10 cellular contexts compared by ENCODE assay signal in the genomic region with DNA sequence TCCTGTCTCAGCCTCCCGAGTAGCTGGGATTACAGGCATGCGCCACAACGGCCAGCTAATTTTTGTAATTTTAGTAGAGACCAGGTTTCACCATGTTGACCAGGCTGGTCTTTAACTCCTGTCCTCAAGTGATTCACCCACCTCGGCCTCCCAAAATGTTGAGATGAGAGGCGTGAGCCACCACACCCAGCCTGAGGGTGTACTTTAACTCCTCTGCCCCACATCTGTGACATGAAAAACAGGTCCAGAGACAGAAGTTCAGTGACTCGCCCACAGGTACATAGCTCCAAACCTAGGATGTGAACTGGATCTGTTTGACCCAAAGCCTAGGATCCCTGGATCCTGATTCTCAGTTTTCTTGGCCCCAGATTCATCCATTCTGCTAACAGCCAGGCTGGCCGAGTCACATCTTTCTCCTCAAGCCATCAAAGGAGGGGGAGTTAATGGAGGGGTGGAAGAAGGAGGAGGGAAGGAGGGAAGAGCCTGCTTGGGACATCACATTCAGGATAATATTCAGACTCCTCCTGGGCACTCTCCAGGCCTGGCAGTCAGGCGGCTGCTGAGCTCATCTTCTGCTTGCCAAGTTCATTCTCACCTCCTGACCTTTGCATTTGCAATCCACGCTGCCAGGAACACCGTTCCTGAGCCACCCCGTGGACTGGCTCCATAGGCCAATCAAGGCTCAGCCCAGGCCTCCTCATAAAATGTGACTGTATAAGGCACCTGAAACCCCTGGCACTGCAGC. TPM values are rescaled to one million over a fixed set of nuclear protein-coding genes. Genes with fewer than 3 reads are reported as not detected.
DNase-seq lines count a peak whose midpoint lies in the region; ATAC-seq, FAIRE-seq and TF ChIP-seq lines count a peak whose summit lies in the region.
"Had no signal": no experiment of that assay in that cellular context is flagged by ENCODE, and none has a peak within 500 bp of the region (broad histone marks: within the 10 kb centered on the region; RNA-seq: fewer than 3 reads in every experiment).

No MANE protein-coding gene starts in this region.

- peak overlapping the region; percentile 60 to 62 for H3K9ac ChIP-seq in stomach smooth muscle (ENCODE audit: low read length in 2 of 2)

- H3K27me3 ChIP-seq in bronchial epithelial cell (ENCODE audit: control insufficient read depth, insufficient read depth, low read length) (no peaks in the 10 kb centered on the region), stomach smooth muscle (ENCODE audit: control insufficient read depth in 1 of 2, insufficient read depth in 2 of 2, low read length in 2 of 2) (no peaks in the 10 kb centered on the region)

- peaks cover 42% of the 10 kb centered on the region for H3K4me1 ChIP-seq in stomach smooth muscle (ENCODE audit: control insufficient read depth, insufficient read depth, low read length)

- FAIRE-seq in bronchial epithelial cell (lab: Jason Lieb, UNC) = no peak

- DNase-seq in LHCN-M2 (ENCODE audit: low read depth) (peak; percentile 75), bronchial epithelial cell (ENCODE audit: low read depth) (peak; percentile 55), left lobe of liver (ENCODE audit: low spot score) (peak; percentile 92), 8988T (no peak), NCI-H1694 treated with DMSO at 0.1 percent for 48 hours (lab: John Stamatoyannopoulos, UW) (no peak)
- DNase-seq in NK-92 treated with Interleukin-12 subunit alpha and Interleukin-12 subunit beta, amount 100 ng/mL, for 24 hours (lab: John Stamatoyannopoulos, UW) = no peak
- DNase-seq: effector memory CD8-positive, alpha-beta T cell; NCI-H1105 had no signal

- H3K36me3 ChIP-seq in bronchial epithelial cell (ENCODE audit: control insufficient read depth, insufficient read depth, low read length) (peaks cover 1% of the 10 kb centered on the region), stomach smooth muscle (ENCODE audit: control insufficient read depth in 2 of 2, insufficient read depth in 2 of 2, low read length in 2 of 2) (no peaks in the 10 kb centered on the region)

- ATAC-seq in left lobe of liver (peak; percentile 72), GM18907 (IDR thresholded peaks at IDR 0.05; ENCODE audit: unreplicated experiment) (no peak)
- ATAC-seq: effector memory CD8-positive, alpha-beta T cell had no signal

- H3K4me3 ChIP-seq in bronchial epithelial cell (ENCODE audit: low read depth, low read length) (no peak overlapping the region), stomach smooth muscle (ENCODE audit: low read length in 2 of 2) (no peak overlapping the region)

- TF ChIP-seq CTCF in bronchial epithelial cell (IDR thresholded peaks at IDR 0.05; ENCODE audit: insufficient read depth, low read length, severe bottlenecking) = no peak

- H3K9me3 ChIP-seq in stomach smooth muscle (ENCODE audit: control insufficient read depth in 2 of 2, low read length in 2 of 2) = no peaks in the 10 kb centered on the region

- peak overlapping the region; percentile 88 for H3K27ac ChIP-seq in stomach smooth muscle (ENCODE audit: low read length)

RNA-seq across cellular contexts. Expression of a gene that starts 3.1 kb away (rescaled TPM):
- total RNA-seq in LHCN-M2 (2014; rRNA removed) = 105 and 142 TPM in 2 replicates
- 35.1 TPM for polyA plus RNA-seq in LHCN-M2 (2012)
- 1.6 and 1.7 TPM in 2 replicates for total RNA-seq in bronchial epithelial cell
- 0.81 TPM for total RNA-seq in left lobe of liver

RNA-seq across cellular contexts. Expression of a gene that starts 44.9 kb away (rescaled TPM):
- total RNA-seq in LHCN-M2 (2014; rRNA removed) (336 and 345 TPM in 2 replicates), bronchial epithelial cell (10.2 and 10.8 TPM in 2 replicates), left lobe of liver (61.1 TPM)
- 234 TPM for polyA plus RNA-seq in LHCN-M2 (2012)

Comparison
In these comparisons a context has a peak if more than half of its experiments do, and no peak if none do; other contexts are left out.
1. DNase-seq: peak in LHCN-M2 (single experiment), bronchial epithelial cell (single experiment) and left lobe of liver (single experiment); none in NK-92 treated with Interleukin-12 subunit alpha and Interleukin-12 subunit beta, amount 100 ng/mL, for 24 hours (single experiment), 8988T (single experiment) and NCI-H1694 treated with DMSO at 0.1 percent for 48 hours (single experiment).
2. RNA of a gene that starts 3.1 kb away (total RNA-seq): 105 to 142 TPM in LHCN-M2; 1.6 to 1.7 TPM in bronchial epithelial cell and 0.81 TPM in left lobe of liver (single experiment); every median in the first group is over 10 times any median in the second.